Comparison of ENCODE assay signal across 27 cellular contexts in the genomic region with DNA sequence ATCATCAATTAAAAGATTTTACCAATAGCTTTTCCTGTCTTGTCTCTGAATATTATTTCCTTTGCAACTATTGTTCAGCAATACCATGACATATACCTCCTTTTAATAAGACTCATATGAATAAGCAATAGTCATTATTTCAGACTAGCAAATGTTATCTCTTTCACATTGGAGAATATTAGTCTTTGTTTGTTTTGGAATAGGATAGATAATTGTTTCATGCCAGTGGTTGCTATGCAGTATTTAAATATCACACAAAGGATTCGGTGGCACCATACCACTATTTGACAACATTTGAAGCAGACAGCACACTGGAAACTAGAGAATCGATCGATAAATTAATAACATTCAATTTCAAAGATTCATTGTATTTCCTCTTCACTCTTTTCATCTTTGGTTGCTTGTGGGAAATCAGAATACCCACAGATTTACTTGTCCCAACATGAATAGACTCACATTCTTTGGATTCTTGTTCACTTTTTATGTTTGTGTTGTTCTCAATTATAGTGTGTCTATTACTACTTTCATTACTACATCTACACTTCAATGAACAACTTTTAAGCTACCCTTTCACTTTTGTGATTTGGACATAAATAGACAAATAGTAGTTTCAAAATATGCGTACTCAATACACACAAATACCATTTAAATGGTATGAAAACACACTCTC. TPM values are rescaled to one million over a fixed set of nuclear protein-coding genes. Genes with fewer than 3 reads are reported as not detected.
"Had no signal": no experiment of that assay in that cellular context is flagged by ENCODE, and none has a peak within 500 bp of the region (broad histone marks: within the 10 kb centered on the region; RNA-seq: fewer than 3 reads in every experiment).

No MANE protein-coding gene starts in this region.

- H3K27ac Mint-ChIP-seq: activated naive CD4-positive, alpha-beta T cell treated with anti-CD3 and anti-CD28 coated beads, Interleukin-2, amount 50 U/mL, for 24 hours; memory B cell; nephron; stimulated activated effector memory CD8-positive, alpha-beta T cell treated with anti-CD3 and anti-CD28 coated beads, Interleukin-12 subunit alpha, Interleukin-12 subunit beta, amount 100 ng/mL, for 72 hours; T-cell; T-helper 2 cell treated with Interferon-gamma antibody and Interleukin-4, amounts not matched to agents 5 μg/mL and 100 μg/mL, for 36 hours had no signal

- H3K27ac ChIP-seq: esophagus muscularis mucosa, gastroesophageal sphincter, parathyroid adenoma, right lobe of liver, stomach, suprapubic skin, tibial nerve had no signal

- H3K27me3 Mint-ChIP-seq: activated naive CD4-positive, alpha-beta T cell treated with anti-CD3 and anti-CD28 coated beads, Interleukin-2, amount 50 U/mL, for 24 hours; T-cell had no signal

- H3K4me1 Mint-ChIP-seq: activated naive CD4-positive, alpha-beta T cell treated with anti-CD3 and anti-CD28 coated beads, Interleukin-2, amount 50 U/mL, for 24 hours; memory B cell; nephron; stimulated activated effector memory CD8-positive, alpha-beta T cell treated with anti-CD3 and anti-CD28 coated beads, Interleukin-12 subunit alpha, Interleukin-12 subunit beta, amount 100 ng/mL, for 72 hours; T-cell had no signal

- H3K9me3 Mint-ChIP-seq: activated naive CD4-positive, alpha-beta T cell treated with anti-CD3 and anti-CD28 coated beads, Interleukin-2, amount 50 U/mL, for 24 hours; memory B cell; nephron; stimulated activated effector memory CD8-positive, alpha-beta T cell treated with anti-CD3 and anti-CD28 coated beads, Interleukin-12 subunit alpha, Interleukin-12 subunit beta, amount 100 ng/mL, for 72 hours; T-cell; T-helper 2 cell treated with Interferon-gamma antibody and Interleukin-4, amounts not matched to agents 5 μg/mL and 100 μg/mL, for 36 hours had no signal

- DNase-seq: activated gamma-delta T cell treated with Interleukin-2 at 50 U/mL for 16 hours; activated T-cell treated with anti-CD3 and anti-CD28 coated beads, Interleukin-2, amount 50 U/mL, for 1 hour; aorta; cerebellar nuclear complex; effector memory CD4-positive, alpha-beta T cell; head of caudate nucleus; hypothalamus; left cardiac atrium; right lobe of liver; small intestine; stimulated activated CD4-positive, alpha-beta T cell treated with anti-CD3 and anti-CD28 coated beads, Interleukin-2, amount 100 ng/mL, for 24 hours; stomach; T-cell had no signal

- H3K36me3 Mint-ChIP-seq: activated naive CD4-positive, alpha-beta T cell treated with anti-CD3 and anti-CD28 coated beads, Interleukin-2, amount 50 U/mL, for 24 hours; memory B cell; stimulated activated effector memory CD8-positive, alpha-beta T cell treated with anti-CD3 and anti-CD28 coated beads, Interleukin-12 subunit alpha, Interleukin-12 subunit beta, amount 100 ng/mL, for 72 hours; T-cell had no signal

- ATAC-seq: gastroesophageal sphincter; left cardiac atrium; right lobe of liver; stimulated activated effector memory CD8-positive, alpha-beta T cell treated with anti-CD3 and anti-CD28 coated beads, Interleukin-12 subunit alpha, Interleukin-12 subunit beta, amount 100 ng/mL, for 72 hours; T-cell had no signal

- H3K4me3 Mint-ChIP-seq: activated naive CD4-positive, alpha-beta T cell treated with anti-CD3 and anti-CD28 coated beads, Interleukin-2, amount 50 U/mL, for 24 hours; memory B cell; nephron; stimulated activated effector memory CD8-positive, alpha-beta T cell treated with anti-CD3 and anti-CD28 coated beads, Interleukin-12 subunit alpha, Interleukin-12 subunit beta, amount 100 ng/mL, for 72 hours; T-cell; T-helper 2 cell treated with Interferon-gamma antibody and Interleukin-4, amounts not matched to agents 5 μg/mL and 100 μg/mL, for 36 hours had no signal

RNA-seq across cellular contexts. Expression of gene TBPL2, which starts 42.7 kb away (rescaled TPM):
- total RNA-seq: aorta, esophagus muscularis mucosa, gastroesophageal sphincter, left cardiac atrium, liver, mononuclear cell, myocyte, right lobe of liver, stomach, suprapubic skin, T-cell, urinary bladder had no signal
- polyA plus RNA-seq: aorta, liver, small intestine, stomach, urinary bladder had no signal
